Comparison of ENCODE assay signal across 32 cellular contexts in the genomic region with DNA sequence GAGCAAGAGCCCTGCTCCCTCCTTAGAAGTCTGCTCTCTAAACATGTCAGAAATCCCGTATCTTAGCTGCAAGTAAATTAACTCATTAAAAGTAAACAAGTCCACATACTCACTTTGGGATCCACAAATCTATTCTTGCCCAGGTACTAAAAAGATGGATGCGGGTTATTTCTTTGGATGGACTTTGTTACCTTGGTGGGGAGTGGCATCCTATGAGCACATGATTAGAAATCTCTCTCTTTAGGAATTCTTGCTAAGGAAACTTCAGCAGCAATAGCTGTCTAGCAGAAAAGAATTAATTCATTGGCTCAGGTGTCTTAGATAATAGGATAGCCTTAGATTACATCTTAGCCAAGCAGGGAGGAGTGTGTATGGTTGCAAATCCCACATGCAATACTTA.
"Had no signal": no experiment of that assay in that cellular context is flagged by ENCODE, and none has a peak within 500 bp of the region (broad histone marks: within the 10 kb centered on the region; RNA-seq: fewer than 3 reads in every experiment).

No MANE protein-coding gene starts in this region.

- H3K27ac ChIP-seq: ascending aorta, cardiac muscle cell, VCaP had no signal

- H3K27me3 ChIP-seq: ascending aorta, cardiac muscle cell had no signal

- DNase-seq: activated B cell treated with CpG ODN at 0.5 μM for 24 hours; activated CD4-positive, alpha-beta memory T cell treated with anti-CD3 and anti-CD28 coated beads, Interleukin-2, amount 10 ng/mL, durations not matched to agents 7 days and 5 days; activated CD4-positive, alpha-beta T cell treated with anti-CD3 and anti-CD28 coated beads for 4 hours; activated CD4-positive, alpha-beta T cell treated with anti-CD3 and anti-CD28 coated beads, Interleukin-2, amount 10 ng/mL, durations not matched to agents 7 days and 5 days; activated CD4-positive, alpha-beta T cell treated with anti-CD3 and anti-CD28 coated beads, Interleukin-2, amount 50 U/mL, for 48 hours; activated CD4-positive, CD25-positive, alpha-beta regulatory T cell treated with anti-CD3 and anti-CD28 coated beads, Interleukin-2, amount 50 U/mL, for 72 hours; activated CD8-positive, alpha-beta memory T cell treated with anti-CD3 and anti-CD28 coated beads for 24 hours; activated CD8-positive, alpha-beta memory T cell treated with anti-CD3 and anti-CD28 coated beads, Interleukin-2, amount 10 ng/mL, durations not matched to agents 7 days and 5 days; activated CD8-positive, alpha-beta memory T cell treated with anti-CD3 and anti-CD28 coated beads, Interleukin-2, amount 50 U/mL, for 48 hours; activated CD8-positive, alpha-beta T cell treated with anti-CD3 and anti-CD28 coated beads, Interleukin-2, amount 10 ng/mL, durations not matched to agents 7 days and 5 days; activated effector memory CD4-positive, alpha-beta T cell treated with Interleukin-2 at 50 U/mL for 16 hours; activated gamma-delta T cell; activated naive CD4-positive, alpha-beta T cell treated with anti-CD3 and anti-CD28 coated beads, Interleukin-2, amount 10 ng/mL, durations not matched to agents 7 days and 5 days; activated naive CD4-positive, alpha-beta T cell treated with Interleukin-2 at 50 U/mL for 16 hours; activated naive CD8-positive, alpha-beta T cell treated with anti-CD3 and anti-CD28 coated beads, Interleukin-2, amount 10 ng/mL, durations not matched to agents 7 days and 5 days; activated naive CD8-positive, alpha-beta T cell treated with anti-CD3 and anti-CD28 coated beads, Interleukin-2, amount 50 U/mL, for 24 hours; activated T-cell treated with anti-CD3 and anti-CD28 coated beads, Interleukin-2, amount 50 U/mL, for 24 hours; activated T-cell treated with anti-CD3 and anti-CD28 coated beads, Interleukin-2, amount 50 U/mL, for 48 hours; amygdala; anterior cingulate cortex; caudate nucleus; cerebellar nuclear complex; T-cell; T-helper 17 cell had no signal

- H3K9me3 Mint-ChIP-seq: activated B cell treated with CpG ODN at 0.5 μM for 24 hours; activated CD4-positive, alpha-beta memory T cell treated with anti-CD3 and anti-CD28 coated beads, Interleukin-2, amount 10 ng/mL, durations not matched to agents 7 days and 5 days; activated CD4-positive, alpha-beta T cell treated with anti-CD3 and anti-CD28 coated beads, Interleukin-2, amount 10 ng/mL, durations not matched to agents 7 days and 5 days; activated naive CD4-positive, alpha-beta T cell treated with anti-CD3 and anti-CD28 coated beads, Interleukin-2, amount 10 ng/mL, durations not matched to agents 7 days and 5 days; activated naive CD4-positive, alpha-beta T cell treated with anti-CD3 and anti-CD28 coated beads, Interleukin-2, amount 50 U/mL, for 24 hours; activated naive CD8-positive, alpha-beta T cell treated with anti-CD3 and anti-CD28 coated beads, Interleukin-2, amount 10 ng/mL, durations not matched to agents 7 days and 5 days; activated naive CD8-positive, alpha-beta T cell treated with anti-CD3 and anti-CD28 coated beads, Interleukin-2, amount 50 U/mL, for 24 hours; activated T-cell treated with anti-CD3 and anti-CD28 coated beads, Interleukin-2, amount 50 U/mL, for 24 hours; activated T-helper 2 cell treated with anti-CD3 and anti-CD28 coated beads, Interferon-gamma antibody, Interleukin-2, Interleukin-4, amounts not matched to agents 10 μg/mL and 5 μg/mL and 100 μg/mL, durations not matched to agents 14 hours and 24 hours and 36 hours; brain; central memory CD8-positive, alpha-beta T cell; T-cell had no signal

- H3K4me3 Mint-ChIP-seq: activated B cell treated with CpG ODN at 0.5 μM for 24 hours; activated CD4-positive, alpha-beta memory T cell treated with anti-CD3 and anti-CD28 coated beads, Interleukin-2, amount 10 ng/mL, durations not matched to agents 7 days and 5 days; activated CD4-positive, alpha-beta T cell treated with anti-CD3 and anti-CD28 coated beads, Interleukin-2, amount 10 ng/mL, durations not matched to agents 7 days and 5 days; activated CD8-positive, alpha-beta memory T cell treated with anti-CD3 and anti-CD28 coated beads, Interleukin-2, amount 10 ng/mL, durations not matched to agents 7 days and 5 days; activated CD8-positive, alpha-beta T cell treated with anti-CD3 and anti-CD28 coated beads, Interleukin-2, amount 10 ng/mL, durations not matched to agents 7 days and 5 days; activated naive CD4-positive, alpha-beta T cell treated with anti-CD3 and anti-CD28 coated beads, Interleukin-2, amount 10 ng/mL, durations not matched to agents 7 days and 5 days; activated naive CD4-positive, alpha-beta T cell treated with anti-CD3 and anti-CD28 coated beads, Interleukin-2, amount 50 U/mL, for 24 hours; activated naive CD8-positive, alpha-beta T cell; activated naive CD8-positive, alpha-beta T cell treated with anti-CD3 and anti-CD28 coated beads, Interleukin-2, amount 10 ng/mL, durations not matched to agents 7 days and 5 days; activated naive CD8-positive, alpha-beta T cell treated with anti-CD3 and anti-CD28 coated beads, Interleukin-2, amount 50 U/mL, for 24 hours; activated T-cell treated with anti-CD3 and anti-CD28 coated beads, Interleukin-2, amount 50 U/mL, for 24 hours; brain; central memory CD8-positive, alpha-beta T cell; T-cell; T-helper 17 cell had no signal

- ATAC-seq: activated CD8-positive, alpha-beta memory T cell treated with anti-CD3 and anti-CD28 coated beads, Interleukin-2, amount 10 ng/mL, durations not matched to agents 7 days and 5 days; activated CD8-positive, alpha-beta T cell treated with anti-CD3 and anti-CD28 coated beads, Interleukin-2, amount 10 ng/mL, durations not matched to agents 7 days and 5 days; activated naive CD8-positive, alpha-beta T cell treated with anti-CD3 and anti-CD28 coated beads, Interleukin-2, amount 50 U/mL, for 24 hours; T-cell; T-helper 17 cell had no signal

- H3K4me3 ChIP-seq: ascending aorta, cardiac muscle cell had no signal

- H3K36me3 ChIP-seq: cardiac muscle cell had no signal

- H3K27ac Mint-ChIP-seq: activated B cell treated with CpG ODN at 0.5 μM for 24 hours; activated CD4-positive, alpha-beta memory T cell treated with anti-CD3 and anti-CD28 coated beads, Interleukin-2, amount 10 ng/mL, durations not matched to agents 7 days and 5 days; activated CD4-positive, alpha-beta T cell treated with anti-CD3 and anti-CD28 coated beads, Interleukin-2, amount 10 ng/mL, durations not matched to agents 7 days and 5 days; activated CD8-positive, alpha-beta memory T cell treated with anti-CD3 and anti-CD28 coated beads, Interleukin-2, amount 10 ng/mL, durations not matched to agents 7 days and 5 days; activated CD8-positive, alpha-beta T cell treated with anti-CD3 and anti-CD28 coated beads, Interleukin-2, amount 10 ng/mL, durations not matched to agents 7 days and 5 days; activated naive CD4-positive, alpha-beta T cell treated with anti-CD3 and anti-CD28 coated beads, Interleukin-2, amount 10 ng/mL, durations not matched to agents 7 days and 5 days; activated naive CD4-positive, alpha-beta T cell treated with anti-CD3 and anti-CD28 coated beads, Interleukin-2, amount 50 U/mL, for 24 hours; activated naive CD8-positive, alpha-beta T cell; activated naive CD8-positive, alpha-beta T cell treated with anti-CD3 and anti-CD28 coated beads, Interleukin-2, amount 10 ng/mL, durations not matched to agents 7 days and 5 days; activated naive CD8-positive, alpha-beta T cell treated with anti-CD3 and anti-CD28 coated beads, Interleukin-2, amount 50 U/mL, for 24 hours; activated T-cell treated with anti-CD3 and anti-CD28 coated beads, Interleukin-2, amount 50 U/mL, for 24 hours; activated T-helper 2 cell treated with anti-CD3 and anti-CD28 coated beads, Interferon-gamma antibody, Interleukin-2, Interleukin-4, amounts not matched to agents 10 μg/mL and 5 μg/mL and 100 μg/mL, durations not matched to agents 14 hours and 24 hours and 36 hours; brain; T-cell; T-helper 17 cell had no signal

- H3K4me1 Mint-ChIP-seq: activated naive CD8-positive, alpha-beta T cell treated with anti-CD3 and anti-CD28 coated beads, Interleukin-2, amount 50 U/mL, for 24 hours; T-helper 17 cell had no signal

- H3K27me3 Mint-ChIP-seq: activated B cell treated with CpG ODN at 0.5 μM for 24 hours; activated CD4-positive, alpha-beta memory T cell treated with anti-CD3 and anti-CD28 coated beads, Interleukin-2, amount 10 ng/mL, durations not matched to agents 7 days and 5 days; activated CD4-positive, alpha-beta T cell treated with anti-CD3 and anti-CD28 coated beads, Interleukin-2, amount 10 ng/mL, durations not matched to agents 7 days and 5 days; activated CD8-positive, alpha-beta memory T cell treated with anti-CD3 and anti-CD28 coated beads, Interleukin-2, amount 10 ng/mL, durations not matched to agents 7 days and 5 days; activated naive CD4-positive, alpha-beta T cell treated with anti-CD3 and anti-CD28 coated beads, Interleukin-2, amount 10 ng/mL, durations not matched to agents 7 days and 5 days; activated naive CD4-positive, alpha-beta T cell treated with anti-CD3 and anti-CD28 coated beads, Interleukin-2, amount 50 U/mL, for 24 hours; activated naive CD8-positive, alpha-beta T cell; activated naive CD8-positive, alpha-beta T cell treated with anti-CD3 and anti-CD28 coated beads, Interleukin-2, amount 10 ng/mL, durations not matched to agents 7 days and 5 days; activated naive CD8-positive, alpha-beta T cell treated with anti-CD3 and anti-CD28 coated beads, Interleukin-2, amount 50 U/mL, for 24 hours; activated T-cell treated with anti-CD3 and anti-CD28 coated beads, Interleukin-2, amount 50 U/mL, for 24 hours; brain; central memory CD8-positive, alpha-beta T cell; T-cell; T-helper 17 cell had no signal

- H3K9me3 ChIP-seq: ascending aorta had no signal
